8 cellular contexts compared by ENCODE assay signal in the genomic region with DNA sequence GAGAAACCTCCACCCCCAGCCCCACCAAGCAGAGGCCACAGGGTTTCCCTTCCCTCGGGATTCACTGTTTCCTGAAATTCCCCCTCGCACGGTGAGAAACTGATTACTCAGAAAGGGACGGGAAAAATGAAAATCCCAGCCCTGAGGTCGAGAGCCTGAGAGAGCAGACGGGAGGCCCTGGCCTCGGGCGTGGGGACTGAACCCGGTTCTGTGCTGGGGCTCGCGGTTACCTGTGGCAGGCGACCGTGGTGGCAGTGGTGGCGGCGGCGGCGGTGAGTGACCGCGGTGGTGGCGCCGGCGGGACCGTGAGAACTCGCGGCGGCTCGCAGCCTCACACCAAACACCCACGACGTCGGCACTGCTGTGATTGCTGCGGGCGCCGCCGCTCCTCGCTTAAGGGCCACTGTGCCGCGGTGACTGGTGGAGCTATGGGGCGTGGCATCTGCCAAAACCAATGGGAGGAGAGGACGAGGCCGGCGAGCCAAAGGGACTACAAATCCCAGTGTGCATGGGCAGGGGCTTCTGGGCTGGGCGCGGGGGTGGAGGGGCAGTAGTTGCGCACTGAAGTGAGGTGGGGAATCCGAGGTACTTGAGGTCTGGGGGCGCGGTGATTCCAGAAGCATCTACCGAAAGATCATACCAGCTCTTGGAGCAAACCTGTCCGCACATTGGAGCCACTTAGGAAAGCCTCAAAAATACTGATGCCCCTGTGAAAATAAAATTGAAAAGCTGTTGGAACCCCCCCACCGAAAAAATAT. TPM values are rescaled to one million over a fixed set of nuclear protein-coding genes. Genes with fewer than 3 reads are reported as not detected.
DNase-seq lines count a peak whose midpoint lies in the region; ATAC-seq lines count a peak whose summit lies in the region.

A gene (minus strand): TSS at position 369 of the 758 bp plus-strand sequence. CDS start 15,841 bp downstream, outside the sequence.

- no peaks in the 10 kb centered on the region for H3K36me3 ChIP-seq in mucosa of stomach (ENCODE audit: control insufficient read depth, insufficient read depth, low read length)

- peak within 1 kb of the TSS; percentile 74 for H3K4me3 ChIP-seq in mucosa of stomach (ENCODE audit: low read length)

- DNase-seq in C1 segment of cervical spinal cord (lab: John Stamatoyannopoulos, UW) (peak; percentile 65 to 97 (median 92)), NOMO-1 treated with dmso at 0.1 percent for 144 hours (lab: John Stamatoyannopoulos, UW; ENCODE audit: unreplicated experiment) (peak; percentile 28), activated T-helper 1 cell treated with Interleukin-2 at 50 U/mL for 16 hours (ENCODE audit: low read depth) (peak; percentile 63)
- peak; percentile 61 for DNase-seq in stimulated activated CD8-positive, alpha-beta memory T cell treated with anti-CD3 and anti-CD28 coated beads, Interleukin-4, amount 100 ng/mL, for 4 hours (ENCODE audit: low read depth in 2 of 2, low spot score in 1 of 2)

- no peaks in the 10 kb centered on the region for H3K27me3 ChIP-seq in mucosa of stomach (ENCODE audit: control insufficient read depth, insufficient read depth, low read length)

- peak within 1 kb of the TSS; percentile 90 for H3K9ac ChIP-seq in mucosa of stomach (ENCODE audit: low read length)

- H3K4me1 ChIP-seq in mucosa of stomach (ENCODE audit: control insufficient read depth, insufficient read depth, low read length) = peaks cover 10% of the 10 kb centered on the region

- ATAC-seq in GM19351 (IDR thresholded peaks at IDR 0.05; ENCODE audit: unreplicated experiment) (peak; percentile 70), HG03521 (IDR thresholded peaks at IDR 0.05; ENCODE audit: unreplicated experiment) (peak; percentile 66), esophagus mucosa (peak; percentile 98)

- no peaks in the 10 kb centered on the region for H3K9me3 ChIP-seq in mucosa of stomach (ENCODE audit: control insufficient read depth, low read length)

RNA-seq across cellular contexts. Expression of the gene that starts here (rescaled TPM):
- 27.4 TPM for total RNA-seq in esophagus mucosa

Comparison
In these comparisons a context has a peak if more than half of its experiments do, and no peak if none do; other contexts are left out.
1. Peak in every context shown above with its lines: DNase-seq, ATAC-seq and H3K4me3 ChIP-seq.
2. DNase-seq: peak in every context shown above with its lines; median percentile 92 in C1 segment of cervical spinal cord; 63 in activated T-helper 1 cell treated with Interleukin-2 at 50 U/mL for 16 hours; 61 in stimulated activated CD8-positive, alpha-beta memory T cell treated with anti-CD3 and anti-CD28 coated beads, Interleukin-4, amount 100 ng/mL, for 4 hours; 28 in NOMO-1 treated with dmso at 0.1 percent for 144 hours.